ENCODE assay signal across 1 cellular context in the genomic region with DNA sequence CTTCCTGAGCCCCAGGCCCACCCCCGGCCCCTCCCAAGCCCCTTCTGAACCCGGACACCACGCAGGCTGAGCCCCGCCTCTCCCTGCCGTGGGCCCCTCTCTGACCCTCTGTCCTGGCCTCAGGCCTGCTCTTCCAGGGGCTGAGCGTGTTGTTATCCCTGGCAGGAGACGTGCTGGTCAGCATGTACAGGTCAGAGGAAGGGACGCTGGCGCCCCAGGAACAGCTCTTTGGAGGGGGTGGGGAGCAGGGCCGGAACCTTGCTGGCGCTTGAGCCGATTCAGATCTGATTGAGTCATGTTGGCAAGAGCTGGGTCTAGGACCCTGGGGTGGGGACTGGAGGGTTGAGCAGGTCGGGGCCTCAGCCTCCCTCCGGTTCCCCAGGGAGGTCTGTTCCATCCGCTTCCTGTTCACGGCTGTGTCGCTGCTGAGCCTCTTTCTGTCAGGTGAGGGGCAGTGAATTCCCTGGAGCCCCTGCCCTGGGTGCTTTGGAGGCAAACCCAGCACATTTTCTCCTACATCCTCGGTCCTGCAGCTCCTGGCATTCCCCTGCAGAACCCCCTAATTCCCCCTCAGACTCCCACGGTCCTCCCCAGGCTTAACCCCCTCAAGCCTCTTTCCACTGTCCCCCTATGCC.
TF ChIP-seq lines count a peak whose summit lies in the region.

No MANE protein-coding gene starts in this region.

TF ChIP-seq in HepG2, 621 proteins besides CTCF, POLR2A, EP300 and RAD21 (continued from another document and continues in another):
- TF ChIP-seq, protein P1, sequence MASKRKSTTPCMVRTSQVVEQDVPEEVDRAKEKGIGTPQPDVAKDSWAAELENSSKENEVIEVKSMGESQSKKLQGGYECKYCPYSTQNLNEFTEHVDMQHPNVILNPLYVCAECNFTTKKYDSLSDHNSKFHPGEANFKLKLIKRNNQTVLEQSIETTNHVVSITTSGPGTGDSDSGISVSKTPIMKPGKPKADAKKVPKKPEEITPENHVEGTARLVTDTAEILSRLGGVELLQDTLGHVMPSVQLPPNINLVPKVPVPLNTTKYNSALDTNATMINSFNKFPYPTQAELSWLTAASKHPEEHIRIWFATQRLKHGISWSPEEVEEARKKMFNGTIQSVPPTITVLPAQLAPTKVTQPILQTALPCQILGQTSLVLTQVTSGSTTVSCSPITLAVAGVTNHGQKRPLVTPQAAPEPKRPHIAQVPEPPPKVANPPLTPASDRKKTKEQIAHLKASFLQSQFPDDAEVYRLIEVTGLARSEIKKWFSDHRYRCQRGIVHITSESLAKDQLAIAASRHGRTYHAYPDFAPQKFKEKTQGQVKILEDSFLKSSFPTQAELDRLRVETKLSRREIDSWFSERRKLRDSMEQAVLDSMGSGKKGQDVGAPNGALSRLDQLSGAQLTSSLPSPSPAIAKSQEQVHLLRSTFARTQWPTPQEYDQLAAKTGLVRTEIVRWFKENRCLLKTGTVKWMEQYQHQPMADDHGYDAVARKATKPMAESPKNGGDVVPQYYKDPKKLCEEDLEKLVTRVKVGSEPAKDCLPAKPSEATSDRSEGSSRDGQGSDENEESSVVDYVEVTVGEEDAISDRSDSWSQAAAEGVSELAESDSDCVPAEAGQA (IDR thresholded peaks at IDR 0.05; ENCODE audit: low read depth) = peak; percentile 53; the same call in 1 of the 2 replicates
- TF ChIP-seq, protein P1 (CRISPR knock-in tag; IDR thresholded peaks at IDR 0.05; ENCODE audit: borderline replicate concordance) = no peak
- TF ChIP-seq NR2F6 (IDR thresholded peaks at IDR 0.05) = peak; percentile 74
- peak; percentile 77; the same call in 1 of the 2 replicates for TF ChIP-seq NR2F6 (CRISPR knock-in tag; IDR thresholded peaks at IDR 0.05)
- TF ChIP-seq GATAD1 (CRISPR knock-in tag; IDR thresholded peaks at IDR 0.05) = peak; percentile 55; the same call in 1 of the 2 replicates
- TF ChIP-seq, protein P2, sequence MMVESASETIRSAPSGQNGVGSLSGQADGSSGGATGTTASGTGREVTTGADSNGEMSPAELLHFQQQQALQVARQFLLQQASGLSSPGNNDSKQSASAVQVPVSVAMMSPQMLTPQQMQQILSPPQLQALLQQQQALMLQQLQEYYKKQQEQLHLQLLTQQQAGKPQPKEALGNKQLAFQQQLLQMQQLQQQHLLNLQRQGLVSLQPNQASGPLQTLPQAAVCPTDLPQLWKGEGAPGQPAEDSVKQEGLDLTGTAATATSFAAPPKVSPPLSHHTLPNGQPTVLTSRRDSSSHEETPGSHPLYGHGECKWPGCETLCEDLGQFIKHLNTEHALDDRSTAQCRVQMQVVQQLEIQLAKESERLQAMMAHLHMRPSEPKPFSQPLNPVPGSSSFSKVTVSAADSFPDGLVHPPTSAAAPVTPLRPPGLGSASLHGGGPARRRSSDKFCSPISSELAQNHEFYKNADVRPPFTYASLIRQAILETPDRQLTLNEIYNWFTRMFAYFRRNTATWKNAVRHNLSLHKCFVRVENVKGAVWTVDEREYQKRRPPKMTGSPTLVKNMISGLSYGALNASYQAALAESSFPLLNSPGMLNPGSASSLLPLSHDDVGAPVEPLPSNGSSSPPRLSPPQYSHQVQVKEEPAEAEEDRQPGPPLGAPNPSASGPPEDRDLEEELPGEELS (CRISPR knock-in tag; IDR thresholded peaks at IDR 0.05) = peak; percentile 72
- 0 out of 2 replicates have a peak, but pooled peaks have one; percentile 11 for TF ChIP-seq BRCA1 (CRISPR knock-in tag; IDR thresholded peaks at IDR 0.05)
- TF ChIP-seq, protein P3, sequence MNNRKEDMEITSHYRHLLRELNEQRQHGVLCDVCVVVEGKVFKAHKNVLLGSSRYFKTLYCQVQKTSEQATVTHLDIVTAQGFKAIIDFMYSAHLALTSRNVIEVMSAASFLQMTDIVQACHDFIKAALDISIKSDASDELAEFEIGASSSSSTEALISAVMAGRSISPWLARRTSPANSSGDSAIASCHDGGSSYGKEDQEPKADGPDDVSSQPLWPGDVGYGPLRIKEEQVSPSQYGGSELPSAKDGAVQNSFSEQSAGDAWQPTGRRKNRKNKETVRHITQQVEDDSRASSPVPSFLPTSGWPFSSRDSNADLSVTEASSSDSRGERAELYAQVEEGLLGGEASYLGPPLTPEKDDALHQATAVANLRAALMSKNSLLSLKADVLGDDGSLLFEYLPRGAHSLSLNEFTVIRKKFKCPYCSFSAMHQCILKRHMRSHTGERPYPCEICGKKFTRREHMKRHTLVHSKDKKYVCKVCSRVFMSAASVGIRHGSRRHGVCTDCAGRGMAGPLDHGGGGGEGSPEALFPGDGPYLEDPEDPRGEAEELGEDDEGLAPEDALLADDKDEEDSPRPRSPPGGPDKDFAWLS (CRISPR knock-in tag; IDR thresholded peaks at IDR 0.05; ENCODE audit: borderline replicate concordance) = no peak
- TF ChIP-seq, protein P4, sequence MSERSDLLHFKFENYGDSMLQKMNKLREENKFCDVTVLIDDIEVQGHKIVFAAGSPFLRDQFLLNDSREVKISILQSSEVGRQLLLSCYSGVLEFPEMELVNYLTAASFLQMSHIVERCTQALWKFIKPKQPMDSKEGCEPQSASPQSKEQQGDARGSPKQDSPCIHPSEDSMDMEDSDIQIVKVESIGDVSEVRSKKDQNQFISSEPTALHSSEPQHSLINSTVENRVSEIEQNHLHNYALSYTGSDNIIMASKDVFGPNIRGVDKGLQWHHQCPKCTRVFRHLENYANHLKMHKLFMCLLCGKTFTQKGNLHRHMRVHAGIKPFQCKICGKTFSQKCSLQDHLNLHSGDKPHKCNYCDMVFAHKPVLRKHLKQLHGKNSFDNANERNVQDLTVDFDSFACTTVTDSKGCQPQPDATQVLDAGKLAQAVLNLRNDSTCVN (CRISPR knock-in tag; IDR thresholded peaks at IDR 0.05; ENCODE audit: borderline replicate concordance) = peak; percentile 94; the same call in 1 of the 2 replicates
- TF ChIP-seq YY1 (IDR thresholded peaks at IDR 0.05; ENCODE audit: insufficient read depth, insufficient replicate concordance, low read depth, low read length) = peak; percentile 70
- TF ChIP-seq POLR2AphosphoS5 (IDR thresholded peaks at IDR 0.05; ENCODE audit: low read depth, low read length) = peak; percentile 81
- TF ChIP-seq, protein P5, sequence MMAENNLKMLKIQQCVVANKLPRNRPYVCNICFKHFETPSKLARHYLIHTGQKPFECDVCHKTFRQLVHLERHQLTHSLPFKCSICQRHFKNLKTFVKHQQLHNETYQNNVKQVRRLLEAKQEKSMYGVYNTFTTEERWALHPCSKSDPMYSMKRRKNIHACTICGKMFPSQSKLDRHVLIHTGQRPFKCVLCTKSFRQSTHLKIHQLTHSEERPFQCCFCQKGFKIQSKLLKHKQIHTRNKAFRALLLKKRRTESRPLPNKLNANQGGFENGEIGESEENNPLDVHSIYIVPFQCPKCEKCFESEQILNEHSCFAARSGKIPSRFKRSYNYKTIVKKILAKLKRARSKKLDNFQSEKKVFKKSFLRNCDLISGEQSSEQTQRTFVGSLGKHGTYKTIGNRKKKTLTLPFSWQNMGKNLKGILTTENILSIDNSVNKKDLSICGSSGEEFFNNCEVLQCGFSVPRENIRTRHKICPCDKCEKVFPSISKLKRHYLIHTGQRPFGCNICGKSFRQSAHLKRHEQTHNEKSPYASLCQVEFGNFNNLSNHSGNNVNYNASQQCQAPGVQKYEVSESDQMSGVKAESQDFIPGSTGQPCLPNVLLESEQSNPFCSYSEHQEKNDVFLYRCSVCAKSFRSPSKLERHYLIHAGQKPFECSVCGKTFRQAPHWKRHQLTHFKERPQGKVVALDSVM (CRISPR knock-in tag; IDR thresholded peaks at IDR 0.05) = peak; percentile 82
- TF ChIP-seq PHB2 (IDR thresholded peaks at IDR 0.05; ENCODE audit: partially characterized antibody) = no peak
- TF ChIP-seq, protein P6, sequence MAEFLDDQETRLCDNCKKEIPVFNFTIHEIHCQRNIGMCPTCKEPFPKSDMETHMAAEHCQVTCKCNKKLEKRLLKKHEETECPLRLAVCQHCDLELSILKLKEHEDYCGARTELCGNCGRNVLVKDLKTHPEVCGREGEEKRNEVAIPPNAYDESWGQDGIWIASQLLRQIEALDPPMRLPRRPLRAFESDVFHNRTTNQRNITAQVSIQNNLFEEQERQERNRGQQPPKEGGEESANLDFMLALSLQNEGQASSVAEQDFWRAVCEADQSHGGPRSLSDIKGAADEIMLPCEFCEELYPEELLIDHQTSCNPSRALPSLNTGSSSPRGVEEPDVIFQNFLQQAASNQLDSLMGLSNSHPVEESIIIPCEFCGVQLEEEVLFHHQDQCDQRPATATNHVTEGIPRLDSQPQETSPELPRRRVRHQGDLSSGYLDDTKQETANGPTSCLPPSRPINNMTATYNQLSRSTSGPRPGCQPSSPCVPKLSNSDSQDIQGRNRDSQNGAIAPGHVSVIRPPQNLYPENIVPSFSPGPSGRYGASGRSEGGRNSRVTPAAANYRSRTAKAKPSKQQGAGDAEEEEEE (CRISPR knock-in tag; IDR thresholded peaks at IDR 0.05; ENCODE audit: borderline replicate concordance) = peak; percentile 95
- TF ChIP-seq, protein P7, sequence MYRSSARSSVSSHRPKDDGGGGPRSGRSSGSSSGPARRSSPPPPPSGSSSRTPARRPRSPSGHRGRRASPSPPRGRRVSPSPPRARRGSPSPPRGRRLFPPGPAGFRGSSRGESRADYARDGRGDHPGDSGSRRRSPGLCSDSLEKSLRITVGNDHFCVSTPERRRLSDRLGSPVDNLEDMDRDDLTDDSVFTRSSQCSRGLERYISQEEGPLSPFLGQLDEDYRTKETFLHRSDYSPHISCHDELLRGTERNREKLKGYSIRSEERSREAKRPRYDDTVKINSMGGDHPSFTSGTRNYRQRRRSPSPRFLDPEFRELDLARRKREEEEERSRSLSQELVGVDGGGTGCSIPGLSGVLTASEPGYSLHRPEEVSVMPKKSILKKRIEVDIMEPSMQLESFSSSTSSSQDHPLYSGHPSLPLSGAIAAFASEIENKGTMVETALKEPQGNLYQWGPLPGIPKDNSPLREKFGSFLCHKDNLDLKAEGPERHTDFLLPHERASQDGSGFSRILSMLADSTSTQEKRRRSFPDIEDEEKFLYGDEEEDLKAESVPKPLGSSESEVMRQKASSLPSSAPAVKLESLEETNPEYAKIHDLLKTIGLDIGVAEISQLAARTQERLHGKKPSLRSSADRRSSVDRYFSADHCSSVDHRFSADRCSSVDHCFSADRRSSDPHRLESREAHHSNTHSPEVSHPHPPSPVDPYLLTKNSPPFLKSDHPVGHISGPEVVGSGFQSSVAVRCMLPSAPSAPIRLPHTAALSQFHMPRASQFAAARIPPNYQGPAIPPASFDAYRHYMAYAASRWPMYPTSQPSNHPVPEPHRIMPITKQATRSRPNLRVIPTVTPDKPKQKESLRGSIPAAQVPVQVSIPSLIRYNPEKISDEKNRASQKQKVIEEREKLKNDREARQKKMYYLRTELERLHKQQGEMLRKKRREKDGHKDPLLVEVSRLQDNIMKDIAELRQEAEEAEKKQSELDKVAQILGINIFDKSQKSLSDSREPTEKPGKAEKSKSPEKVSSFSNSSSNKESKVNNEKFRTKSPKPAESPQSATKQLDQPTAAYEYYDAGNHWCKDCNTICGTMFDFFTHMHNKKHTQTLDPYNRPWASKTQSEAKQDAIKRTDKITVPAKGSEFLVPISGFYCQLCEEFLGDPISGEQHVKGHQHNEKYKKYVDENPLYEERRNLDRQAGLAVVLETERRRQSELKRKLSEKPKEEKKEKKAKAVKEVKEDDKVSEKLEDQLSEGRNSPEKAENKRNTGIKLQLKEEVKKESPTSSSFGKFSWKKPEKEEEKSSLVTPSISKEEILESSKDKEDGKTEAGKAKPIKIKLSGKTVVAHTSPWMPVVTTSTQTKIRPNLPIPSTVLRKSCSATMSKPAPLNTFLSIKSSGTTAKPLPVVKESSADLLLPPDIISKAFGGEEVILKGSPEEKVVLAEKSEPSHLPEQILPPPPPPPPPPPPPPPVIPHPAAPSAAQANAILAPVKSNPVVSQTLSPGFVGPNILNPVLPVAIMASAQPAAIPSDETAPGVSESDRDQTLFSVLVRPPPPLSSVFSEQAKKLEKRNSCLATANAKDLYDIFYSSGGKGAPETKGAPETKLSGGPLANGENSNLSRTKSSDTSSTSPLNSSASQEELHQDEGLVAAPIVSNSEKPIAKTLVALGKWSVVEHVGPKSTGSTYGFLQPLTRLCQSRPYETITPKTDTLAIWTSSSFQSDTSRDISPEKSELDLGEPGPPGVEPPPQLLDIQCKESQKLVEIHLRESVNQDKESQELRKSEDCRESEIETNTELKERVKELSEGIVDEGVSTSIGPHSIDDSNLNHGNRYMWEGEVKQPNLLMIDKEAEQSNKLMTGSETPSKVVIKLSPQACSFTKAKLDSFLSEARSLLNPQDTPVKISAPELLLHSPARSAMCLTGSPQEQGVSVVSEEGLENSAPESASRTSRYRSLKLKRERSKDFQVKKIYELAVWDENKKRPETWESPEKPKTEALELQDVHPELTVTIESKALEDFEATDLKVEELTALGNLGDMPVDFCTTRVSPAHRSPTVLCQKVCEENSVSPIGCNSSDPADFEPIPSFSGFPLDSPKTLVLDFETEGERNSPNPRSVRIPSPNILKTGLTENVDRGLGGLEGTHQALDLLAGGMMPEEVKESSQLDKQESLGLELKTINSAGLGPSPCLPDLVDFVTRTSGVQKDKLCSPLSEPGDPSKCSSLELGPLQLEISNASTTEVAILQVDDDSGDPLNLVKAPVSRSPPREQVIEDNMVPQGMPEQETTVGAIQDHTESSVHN (CRISPR knock-in tag; IDR thresholded peaks at IDR 0.05) = no peak
